In genomic region chr10:129740532-129741279, GRCh38 we compare ENCODE assay signal across 18 cellular contexts.
DNase-seq lines count a peak whose midpoint lies in the region; ATAC-seq and TF ChIP-seq lines count a peak whose summit lies in the region.
"Had no signal": no experiment of that assay in that cellular context is flagged by ENCODE, and none has a peak within 500 bp of the region (broad histone marks: within the 10 kb centered on the region; RNA-seq: fewer than 3 reads in every experiment).

No MANE protein-coding gene starts in this region.

- no peak overlapping the region for H3K27ac ChIP-seq in suprapubic skin
- H3K27ac ChIP-seq: 22Rv1 had no signal

- DNase-seq in DMS 273 (lab: John Stamatoyannopoulos, UW; ENCODE audit: unreplicated experiment) = peak; percentile 11
- no peak for DNase-seq in DMS 273 treated with DMSO at 0.1 percent for 48 hours (lab: John Stamatoyannopoulos, UW)
- DNase-seq in LNCaP clone FGC (ENCODE audit: low read depth) = no peak
- DNase-seq in islet precursor cell = peak; percentile 37
- DNase-seq in suprapubic skin (ENCODE audit: low spot score in 2 of 2) = peak; percentile 22 to 50
- DNase-seq in activated CD4-positive, CD25-positive, alpha-beta regulatory T cell (lab: John Stamatoyannopoulos, UW) = no peak
- DNase-seq: HCEC 1CT, NCI-H1092, NCI-H2107, NCI-H446, NCI-H748 treated with DMSO at 0.1 percent for 48 hours had no signal

- TF ChIP-seq CTCF in LNCaP clone FGC (IDR thresholded peaks at IDR 0.05; ENCODE audit: control insufficient read depth, extremely low read depth, insufficient read depth) (0 out of 2 replicates have a peak, but pooled peaks have one; percentile 20), suprapubic skin (IDR thresholded peaks at IDR 0.05) (no peak)

- no peaks in the 10 kb centered on the region for H3K4me1 ChIP-seq in suprapubic skin

- WGBS in suprapubic skin = 95% methylated on average over 14 of the region's 15 CpGs

- no peaks in the 10 kb centered on the region for H3K9me3 ChIP-seq in suprapubic skin

- no peak for TF ChIP-seq EP300 in suprapubic skin (IDR thresholded peaks at IDR 0.05)

- H3K4me3 ChIP-seq in LNCaP clone FGC (ENCODE audit: low read depth, low read length) = no peak overlapping the region
- H3K4me3 ChIP-seq in suprapubic skin = no peak overlapping the region
- H3K4me3 ChIP-seq: BLaER1 treated with 17β-estradiol and CSF1 and Interleukin-3, amounts not matched to agents 10 nM and 100 nM; K562 had no signal

- H3K36me3 ChIP-seq in suprapubic skin = peaks cover 10% of the 10 kb centered on the region

- H3K27me3 ChIP-seq in suprapubic skin = no peaks in the 10 kb centered on the region
- H3K27me3 ChIP-seq: BLaER1 treated with 17β-estradiol and CSF1 and Interleukin-3, amounts not matched to agents 10 nM and 100 nM had no signal

- TF ChIP-seq POLR2A in suprapubic skin (IDR thresholded peaks at IDR 0.05) = no peak

- ATAC-seq in HG03521 (IDR thresholded peaks at IDR 0.05; ENCODE audit: unreplicated experiment) (no peak), HG03175 (IDR thresholded peaks at IDR 0.05; ENCODE audit: unreplicated experiment) (no peak)
- ATAC-seq: K562, Right ventricle myocardium inferior, SK-N-SH treated with all-trans-retinoic acid at 6 μM for 48 hours had no signal

Comparison
In these comparisons a context has a peak if more than half of its experiments do, and no peak if none do; other contexts are left out.
1. DNase-seq: peak in DMS 273 (single experiment), islet precursor cell (single experiment) and suprapubic skin (2 of 2); none in DMS 273 treated with DMSO at 0.1 percent for 48 hours (single experiment), LNCaP clone FGC (single experiment) and activated CD4-positive, CD25-positive, alpha-beta regulatory T cell (0 of 4).